ENCODE assay signal across 8 cellular contexts in the genomic region with DNA sequence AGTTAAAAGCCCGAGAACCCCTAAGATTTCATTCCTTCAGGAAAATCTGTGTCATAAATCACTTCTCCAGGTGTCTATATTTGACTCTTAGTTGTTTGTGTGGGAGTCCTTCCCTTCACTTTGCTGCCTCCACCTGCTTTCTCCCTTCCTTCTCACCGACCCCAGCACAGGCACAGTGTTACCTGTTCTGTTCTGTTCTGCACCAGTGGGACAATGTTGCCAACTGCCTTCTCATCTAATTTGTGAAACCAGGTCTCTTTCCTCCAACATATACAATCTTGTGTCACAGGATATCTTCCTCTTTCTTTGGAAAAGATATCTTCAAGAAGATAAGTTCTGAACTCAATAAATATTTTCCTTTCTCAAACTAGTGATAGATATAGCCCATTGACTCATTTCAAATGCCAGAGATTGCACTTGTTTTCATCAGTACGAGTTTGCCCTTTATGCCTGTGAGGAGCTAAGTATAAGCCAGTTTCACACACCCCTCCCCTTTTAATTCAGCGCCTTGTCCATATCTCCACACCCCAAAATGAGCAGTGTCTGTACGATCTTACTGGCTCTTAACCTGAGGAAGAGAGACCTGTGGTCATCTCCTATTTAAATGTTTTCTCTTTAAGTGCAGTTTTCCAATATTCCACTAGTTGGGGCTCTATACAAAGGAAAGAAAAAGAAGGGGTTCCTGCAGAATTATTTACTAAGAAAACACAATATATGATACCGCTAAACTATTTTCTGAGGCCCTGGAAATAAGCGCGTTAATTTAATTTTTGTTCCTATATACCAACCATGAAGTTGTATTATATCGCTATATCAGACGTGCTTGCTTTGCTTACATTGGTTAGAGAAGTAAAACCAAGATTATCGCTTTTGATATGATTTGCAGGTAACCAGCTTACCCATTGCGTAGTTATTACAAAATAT.
A peak's percentile ranks its signal among the peaks of the same experiment; 100 is the strongest.
DNase-seq lines count a peak whose midpoint lies in the region; ATAC-seq and TF ChIP-seq lines count a peak whose summit lies in the region.

No MANE protein-coding gene starts in this region.

- H3K79me2 ChIP-seq in OCI-LY7 (ENCODE audit: insufficient read depth, low read depth, low read length) = no peaks in the 10 kb centered on the region

- CTCF ChIA-PET in OCI-LY7 (lab: Charles Lee; ENCODE audit: unreplicated experiment) = no interaction called here

- H3K27ac Mint-ChIP-seq in activated naive CD4-positive, alpha-beta T cell treated with anti-CD3 and anti-CD28 coated beads, Interleukin-2, amount 50 U/mL, for 72 hours = peak overlapping the region in 1 of 2 donors; percentile 5

- no peak overlapping the region for H3K14ac ChIP-seq in mesenchymal stem cell (ENCODE audit: low read length in 2 of 2)

- intact Hi-C loops in OCI-LY7 (cut with micrococcal nuclease; ENCODE audit: unreplicated experiment) = loop anchor here (1.0 to 10.0 kb wide), 5 partner anchors 248 to 960 kb away; no protein-coding TSS in a partner anchor

- no peak overlapping the region for H4K91ac ChIP-seq in mesenchymal stem cell (ENCODE audit: low read length)

- H3K36me3 Mint-ChIP-seq in activated naive CD4-positive, alpha-beta T cell treated with anti-CD3 and anti-CD28 coated beads, Interleukin-2, amount 50 U/mL, for 72 hours = no peaks in the 10 kb centered on the region

- H3K9me2 ChIP-seq in OCI-LY7 (ENCODE audit: insufficient read depth, low read length) = no peaks in the 10 kb centered on the region

- H4K20me1 ChIP-seq in OCI-LY7 (ENCODE audit: insufficient read depth, low read length) = no peaks in the 10 kb centered on the region

- BruUV-seq in OCI-LY7 (replicated peaks; lab: Mats Ljungman, UMichigan) = no TSS peak

- no peak overlapping the region for H3K4ac ChIP-seq in mesenchymal stem cell (ENCODE audit: low read depth in 1 of 2, low read length in 2 of 2)

- H3K4me1 ChIP-seq in OCI-LY7 (ENCODE audit: insufficient read depth, low read length, poor library complexity, severe bottlenecking) (peaks cover 5% of the 10 kb centered on the region), mesenchymal stem cell (ENCODE audit: control insufficient read depth, insufficient read depth, low read depth, low read length) (no peaks in the 10 kb centered on the region)

- H3K27me3 ChIP-seq in mesenchymal stem cell (ENCODE audit: control insufficient read depth in 1 of 2, insufficient read depth in 1 of 2, low read length in 2 of 2) = no peaks in the 10 kb centered on the region

- H2BK15ac ChIP-seq in mesenchymal stem cell (ENCODE audit: low read depth, poor library complexity, severe bottlenecking) = no peak overlapping the region

- peak; percentile 98 for TF ChIP-seq CTCF in OCI-LY7 (conservative IDR thresholded peaks at IDR 0.05; ENCODE audit: low read length)
- peak; percentile 76 for TF ChIP-seq CTCF in choroid plexus epithelial cell (conservative IDR thresholded peaks at IDR 0.05; ENCODE audit: low read depth, low read length)

- H3K27ac ChIP-seq in OCI-LY7 (ENCODE audit: low read depth, low read length, poor library complexity, severe bottlenecking) (no peak overlapping the region), mesenchymal stem cell (ENCODE audit: low read length, poor library complexity, severe bottlenecking) (no peak overlapping the region)

- no peak overlapping the region for H2BK120ac ChIP-seq in mesenchymal stem cell (ENCODE audit: low read depth, low read length)

- WGBS in mesenchymal stem cell = 63% methylated on average over 10 of the region's 12 CpGs

- ATAC-seq in activated naive CD4-positive, alpha-beta T cell treated with anti-CD3 and anti-CD28 coated beads, Interleukin-2, amount 50 U/mL, for 72 hours = peak; percentile 29 to 81

- no peak overlapping the region for H4K8ac ChIP-seq in mesenchymal stem cell (ENCODE audit: low read length)

- H2AK5ac ChIP-seq in mesenchymal stem cell (ENCODE audit: low read length, severe bottlenecking) = no peak overlapping the region

- no peak overlapping the region for H2AFZ ChIP-seq in OCI-LY7 (ENCODE audit: low read length)
- no peak overlapping the region for H2AFZ ChIP-seq in mesenchymal stem cell (ENCODE audit: low read depth, low read length)

- H3K9me3 ChIP-seq in OCI-LY7 (ENCODE audit: low read length) = no peaks in the 10 kb centered on the region
- H3K9me3 ChIP-seq in mesenchymal stem cell (ENCODE audit: control insufficient read depth, low read length) = no peaks in the 10 kb centered on the region

- H3K9me3 Mint-ChIP-seq in activated naive CD4-positive, alpha-beta T cell treated with anti-CD3 and anti-CD28 coated beads, Interleukin-2, amount 50 U/mL, for 72 hours = no peaks in the 10 kb centered on the region

- POLR2A ChIA-PET in OCI-LY7 (lab: Charles Lee) = interaction anchor here (0.6 kb wide), 1 partner anchor 26 kb away, joined by 4 read pairs; no protein-coding TSS in a partner anchor

- H2BK12ac ChIP-seq in mesenchymal stem cell (ENCODE audit: low read length in 2 of 2) = no peak overlapping the region

- no peak overlapping the region for H3K9ac ChIP-seq in mesenchymal stem cell (ENCODE audit: low read length)

- no peaks in the 10 kb centered on the region for H3K79me1 ChIP-seq in mesenchymal stem cell (replicated peaks; ENCODE audit: low read length, poor library complexity, severe bottlenecking)

- no peak overlapping the region for H3K18ac ChIP-seq in mesenchymal stem cell (ENCODE audit: low read depth in 1 of 2, low read length in 2 of 2)

- no peak for DNase-seq in activated naive CD4-positive, alpha-beta T cell treated with anti-CD3 and anti-CD28 coated beads, Interleukin-2, amount 50 U/mL, for 72 hours (ENCODE audit: low spot score in 2 of 2)
- no peak for DNase-seq in activated naive CD4-positive, alpha-beta T cell treated with anti-CD3 and anti-CD28 coated beads, Interleukin-2, amount 50 U/mL, for 16 hours
- peak; percentile 75 for DNase-seq in HT1080 (ENCODE audit: low read depth)
- DNase-seq in OCI-LY7 (ENCODE audit: low spot score) = peak; percentile 50
- peak; percentile 64 for DNase-seq in choroid plexus epithelial cell (ENCODE audit: low read depth)
- peak; percentile 72 for DNase-seq in mesenchymal stem cell
- no peak for DNase-seq in 8988T
- DNase-seq in activated naive CD4-positive, alpha-beta T cell (lab: John Stamatoyannopoulos, UW) = no peak

- no peak overlapping the region for H3K4me3 ChIP-seq in OCI-LY7 (ENCODE audit: low read depth, low read length, poor library complexity, severe bottlenecking)
- no peak overlapping the region for H3K4me3 ChIP-seq in choroid plexus epithelial cell (ENCODE audit: low read depth, low read length)
- no peak overlapping the region for H3K4me3 ChIP-seq in mesenchymal stem cell (ENCODE audit: insufficient read depth in 1 of 2, low read depth in 1 of 2, low read length in 2 of 2)

- H3K23ac ChIP-seq in mesenchymal stem cell (ENCODE audit: low read length in 2 of 2) = no peak overlapping the region

- H2BK5ac ChIP-seq in mesenchymal stem cell (ENCODE audit: low read depth, low read length, poor library complexity, severe bottlenecking) = no peak overlapping the region

- H3K4me2 ChIP-seq in OCI-LY7 (ENCODE audit: low read length) (no peak overlapping the region), mesenchymal stem cell (ENCODE audit: low read length, poor library complexity, severe bottlenecking) (no peak overlapping the region)

- no peaks in the 10 kb centered on the region for H3K36me3 ChIP-seq in OCI-LY7 (ENCODE audit: insufficient read depth, low read length)
- H3K36me3 ChIP-seq in mesenchymal stem cell (ENCODE audit: control insufficient read depth in 1 of 2, insufficient read depth in 2 of 2, low read depth in 1 of 2, low read length in 2 of 2) = no peaks in the 10 kb centered on the region

Comparison
In these comparisons a context has a peak if more than half of its experiments do, and no peak if none do; other contexts are left out.
1. DNase-seq: peak in HT1080 (single experiment), OCI-LY7 (single experiment), choroid plexus epithelial cell (single experiment) and mesenchymal stem cell (single experiment); none in activated naive CD4-positive, alpha-beta T cell treated with anti-CD3 and anti-CD28 coated beads, Interleukin-2, amount 50 U/mL, for 72 hours (0 of 2), activated naive CD4-positive, alpha-beta T cell treated with anti-CD3 and anti-CD28 coated beads, Interleukin-2, amount 50 U/mL, for 16 hours (single experiment), 8988T (single experiment) and activated naive CD4-positive, alpha-beta T cell (0 of 4).